ENCODE assay signal across 8 cellular contexts in genomic region chr6:6758915-6759654, GRCh38.
DNase-seq lines count a peak whose midpoint lies in the region; ATAC-seq lines count a peak whose summit lies in the region.

No MANE protein-coding gene starts in this region.

- DNase-seq in DMS53 treated with DMSO at 0.1 percent for 48 hours (lab: John Stamatoyannopoulos, UW; ENCODE audit: unreplicated experiment), result peak; percentile 75
- DNase-seq in NOMO-1 (lab: John Stamatoyannopoulos, UW; ENCODE audit: unreplicated experiment in 2 of 2), result peak; percentile 69 to 82
- peak; percentile 25 for DNase-seq in cerebellar cortex (ENCODE audit: low spot score)
- DNase-seq in left colon, result peak; percentile 51 to 62
- peak; percentile 80 for DNase-seq in superior temporal gyrus (ENCODE audit: extremely low spot score)
- DNase-seq in DMS114 treated with DMSO at 0.1 percent for 48 hours (lab: John Stamatoyannopoulos, UW; ENCODE audit: unreplicated experiment), result no peak

- ATAC-seq in GM19372 (IDR thresholded peaks at IDR 0.05; ENCODE audit: low read depth, unreplicated experiment), result peak; percentile 80
- ATAC-seq in HG03460 (IDR thresholded peaks at IDR 0.05; ENCODE audit: unreplicated experiment), result peak; percentile 79
- peak; percentile 87 for ATAC-seq in left colon

- intact Hi-C loops in left colon (cut with DNase I, micrococcal nuclease), result no loop called here
